1 cellular context compared by ENCODE assay signal in the genomic region with DNA sequence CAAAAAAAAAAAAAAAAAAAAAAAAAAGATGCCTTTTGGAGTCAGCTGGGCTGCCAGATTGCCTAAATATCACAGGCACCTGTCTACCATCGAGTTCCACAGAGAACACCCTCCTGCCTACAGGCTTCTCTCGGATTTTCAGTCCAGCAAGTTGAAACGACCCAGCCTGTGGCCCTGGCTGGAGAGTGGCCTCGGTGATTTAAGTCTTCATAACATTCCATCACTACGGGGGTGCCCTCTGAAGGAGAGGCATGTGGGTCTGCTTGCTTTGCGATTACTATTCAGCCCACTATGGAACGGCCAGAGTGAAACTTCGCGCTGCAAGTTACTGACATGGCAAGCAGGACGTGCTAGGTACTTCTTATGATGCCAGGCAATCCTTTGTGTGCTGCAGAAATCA.
TF ChIP-seq lines count a peak whose summit lies in the region.

No MANE protein-coding gene starts in this region.

TF ChIP-seq in GM23338, 12 proteins besides CTCF, POLR2A, EP300 and RAD21:
- TF ChIP-seq NANOG (IDR thresholded peaks at IDR 0.05; ENCODE audit: borderline replicate concordance), result no peak
- no peak for TF ChIP-seq EZH2 (IDR thresholded peaks at IDR 0.05; ENCODE audit: low read depth, unreplicated experiment)
- TF ChIP-seq, protein P1, sequence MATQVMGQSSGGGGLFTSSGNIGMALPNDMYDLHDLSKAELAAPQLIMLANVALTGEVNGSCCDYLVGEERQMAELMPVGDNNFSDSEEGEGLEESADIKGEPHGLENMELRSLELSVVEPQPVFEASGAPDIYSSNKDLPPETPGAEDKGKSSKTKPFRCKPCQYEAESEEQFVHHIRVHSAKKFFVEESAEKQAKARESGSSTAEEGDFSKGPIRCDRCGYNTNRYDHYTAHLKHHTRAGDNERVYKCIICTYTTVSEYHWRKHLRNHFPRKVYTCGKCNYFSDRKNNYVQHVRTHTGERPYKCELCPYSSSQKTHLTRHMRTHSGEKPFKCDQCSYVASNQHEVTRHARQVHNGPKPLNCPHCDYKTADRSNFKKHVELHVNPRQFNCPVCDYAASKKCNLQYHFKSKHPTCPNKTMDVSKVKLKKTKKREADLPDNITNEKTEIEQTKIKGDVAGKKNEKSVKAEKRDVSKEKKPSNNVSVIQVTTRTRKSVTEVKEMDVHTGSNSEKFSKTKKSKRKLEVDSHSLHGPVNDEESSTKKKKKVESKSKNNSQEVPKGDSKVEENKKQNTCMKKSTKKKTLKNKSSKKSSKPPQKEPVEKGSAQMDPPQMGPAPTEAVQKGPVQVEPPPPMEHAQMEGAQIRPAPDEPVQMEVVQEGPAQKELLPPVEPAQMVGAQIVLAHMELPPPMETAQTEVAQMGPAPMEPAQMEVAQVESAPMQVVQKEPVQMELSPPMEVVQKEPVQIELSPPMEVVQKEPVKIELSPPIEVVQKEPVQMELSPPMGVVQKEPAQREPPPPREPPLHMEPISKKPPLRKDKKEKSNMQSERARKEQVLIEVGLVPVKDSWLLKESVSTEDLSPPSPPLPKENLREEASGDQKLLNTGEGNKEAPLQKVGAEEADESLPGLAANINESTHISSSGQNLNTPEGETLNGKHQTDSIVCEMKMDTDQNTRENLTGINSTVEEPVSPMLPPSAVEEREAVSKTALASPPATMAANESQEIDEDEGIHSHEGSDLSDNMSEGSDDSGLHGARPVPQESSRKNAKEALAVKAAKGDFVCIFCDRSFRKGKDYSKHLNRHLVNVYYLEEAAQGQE (IDR thresholded peaks at IDR 0.05; ENCODE audit: unreplicated experiment), result no peak
- TF ChIP-seq EZH2phosphoT487 (IDR thresholded peaks at IDR 0.05; ENCODE audit: unreplicated experiment), result no peak
- TF ChIP-seq ZNF331 (CRISPR knock-in tag; IDR thresholded peaks at IDR 0.05; ENCODE audit: low read depth), result no peak
- TF ChIP-seq, protein P2, sequence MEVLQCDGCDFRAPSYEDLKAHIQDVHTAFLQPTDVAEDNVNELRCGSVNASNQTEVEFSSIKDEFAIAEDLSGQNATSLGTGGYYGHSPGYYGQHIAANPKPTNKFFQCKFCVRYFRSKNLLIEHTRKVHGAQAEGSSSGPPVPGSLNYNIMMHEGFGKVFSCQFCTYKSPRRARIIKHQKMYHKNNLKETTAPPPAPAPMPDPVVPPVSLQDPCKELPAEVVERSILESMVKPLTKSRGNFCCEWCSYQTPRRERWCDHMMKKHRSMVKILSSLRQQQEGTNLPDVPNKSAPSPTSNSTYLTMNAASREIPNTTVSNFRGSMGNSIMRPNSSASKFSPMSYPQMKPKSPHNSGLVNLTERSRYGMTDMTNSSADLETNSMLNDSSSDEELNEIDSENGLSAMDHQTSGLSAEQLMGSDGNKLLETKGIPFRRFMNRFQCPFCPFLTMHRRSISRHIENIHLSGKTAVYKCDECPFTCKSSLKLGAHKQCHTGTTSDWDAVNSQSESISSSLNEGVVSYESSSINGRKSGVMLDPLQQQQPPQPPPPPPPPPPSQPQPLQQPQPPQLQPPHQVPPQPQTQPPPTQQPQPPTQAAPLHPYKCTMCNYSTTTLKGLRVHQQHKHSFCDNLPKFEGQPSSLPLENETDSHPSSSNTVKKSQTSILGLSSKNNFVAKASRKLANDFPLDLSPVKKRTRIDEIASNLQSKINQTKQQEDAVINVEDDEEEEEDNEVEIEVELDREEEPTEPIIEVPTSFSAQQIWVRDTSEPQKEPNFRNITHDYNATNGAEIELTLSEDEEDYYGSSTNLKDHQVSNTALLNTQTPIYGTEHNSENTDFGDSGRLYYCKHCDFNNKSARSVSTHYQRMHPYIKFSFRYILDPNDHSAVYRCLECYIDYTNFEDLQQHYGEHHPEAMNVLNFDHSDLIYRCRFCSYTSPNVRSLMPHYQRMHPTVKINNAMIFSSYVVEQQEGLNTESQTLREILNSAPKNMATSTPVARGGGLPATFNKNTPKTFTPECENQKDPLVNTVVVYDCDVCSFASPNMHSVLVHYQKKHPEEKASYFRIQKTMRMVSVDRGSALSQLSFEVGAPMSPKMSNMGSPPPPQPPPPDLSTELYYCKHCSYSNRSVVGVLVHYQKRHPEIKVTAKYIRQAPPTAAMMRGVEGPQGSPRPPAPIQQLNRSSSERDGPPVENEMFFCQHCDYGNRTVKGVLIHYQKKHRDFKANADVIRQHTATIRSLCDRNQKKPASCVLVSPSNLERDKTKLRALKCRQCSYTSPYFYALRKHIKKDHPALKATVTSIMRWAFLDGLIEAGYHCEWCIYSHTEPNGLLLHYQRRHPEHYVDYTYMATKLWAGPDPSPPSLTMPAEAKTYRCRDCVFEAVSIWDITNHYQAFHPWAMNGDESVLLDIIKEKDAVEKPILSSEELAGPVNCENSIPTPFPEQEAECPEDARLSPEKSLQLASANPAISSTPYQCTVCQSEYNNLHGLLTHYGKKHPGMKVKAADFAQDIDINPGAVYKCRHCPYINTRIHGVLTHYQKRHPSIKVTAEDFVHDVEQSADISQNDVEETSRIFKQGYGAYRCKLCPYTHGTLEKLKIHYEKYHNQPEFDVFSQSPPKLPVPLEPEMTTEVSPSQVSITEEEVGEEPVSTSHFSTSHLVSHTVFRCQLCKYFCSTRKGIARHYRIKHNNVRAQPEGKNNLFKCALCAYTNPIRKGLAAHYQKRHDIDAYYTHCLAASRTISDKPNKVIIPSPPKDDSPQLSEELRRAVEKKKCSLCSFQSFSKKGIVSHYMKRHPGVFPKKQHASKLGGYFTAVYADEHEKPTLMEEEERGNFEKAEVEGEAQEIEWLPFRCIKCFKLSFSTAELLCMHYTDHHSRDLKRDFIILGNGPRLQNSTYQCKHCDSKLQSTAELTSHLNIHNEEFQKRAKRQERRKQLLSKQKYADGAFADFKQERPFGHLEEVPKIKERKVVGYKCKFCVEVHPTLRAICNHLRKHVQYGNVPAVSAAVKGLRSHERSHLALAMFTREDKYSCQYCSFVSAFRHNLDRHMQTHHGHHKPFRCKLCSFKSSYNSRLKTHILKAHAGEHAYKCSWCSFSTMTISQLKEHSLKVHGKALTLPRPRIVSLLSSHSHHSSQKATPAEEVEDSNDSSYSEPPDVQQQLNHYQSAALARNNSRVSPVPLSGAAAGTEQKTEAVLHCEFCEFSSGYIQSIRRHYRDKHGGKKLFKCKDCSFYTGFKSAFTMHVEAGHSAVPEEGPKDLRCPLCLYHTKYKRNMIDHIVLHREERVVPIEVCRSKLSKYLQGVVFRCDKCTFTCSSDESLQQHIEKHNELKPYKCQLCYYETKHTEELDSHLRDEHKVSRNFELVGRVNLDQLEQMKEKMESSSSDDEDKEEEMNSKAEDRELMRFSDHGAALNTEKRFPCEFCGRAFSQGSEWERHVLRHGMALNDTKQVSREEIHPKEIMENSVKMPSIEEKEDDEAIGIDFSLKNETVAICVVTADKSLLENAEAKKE (CRISPR knock-in tag; IDR thresholded peaks at IDR 0.05), result no peak
- no peak for TF ChIP-seq ZNF114 (CRISPR knock-in tag; IDR thresholded peaks at IDR 0.05)
- no peak for TF ChIP-seq CREB1 (CRISPR knock-in tag; IDR thresholded peaks at IDR 0.05; ENCODE audit: low read depth)
- TF ChIP-seq JUNB (IDR thresholded peaks at IDR 0.05; ENCODE audit: unreplicated experiment), result no peak
- TF ChIP-seq, protein P3, sequence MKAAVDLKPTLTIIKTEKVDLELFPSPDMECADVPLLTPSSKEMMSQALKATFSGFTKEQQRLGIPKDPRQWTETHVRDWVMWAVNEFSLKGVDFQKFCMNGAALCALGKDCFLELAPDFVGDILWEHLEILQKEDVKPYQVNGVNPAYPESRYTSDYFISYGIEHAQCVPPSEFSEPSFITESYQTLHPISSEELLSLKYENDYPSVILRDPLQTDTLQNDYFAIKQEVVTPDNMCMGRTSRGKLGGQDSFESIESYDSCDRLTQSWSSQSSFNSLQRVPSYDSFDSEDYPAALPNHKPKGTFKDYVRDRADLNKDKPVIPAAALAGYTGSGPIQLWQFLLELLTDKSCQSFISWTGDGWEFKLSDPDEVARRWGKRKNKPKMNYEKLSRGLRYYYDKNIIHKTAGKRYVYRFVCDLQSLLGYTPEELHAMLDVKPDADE (IDR thresholded peaks at IDR 0.05), result no peak
- no peak for TF ChIP-seq POLR2AphosphoS5 (IDR thresholded peaks at IDR 0.05; ENCODE audit: low read depth)
- TF ChIP-seq STAT1 (IDR thresholded peaks at IDR 0.05; ENCODE audit: unreplicated experiment), result no peak
